ENCODE assay signal across 8 cellular contexts in genomic region chr10:102230861-102231356, GRCh38. TPM values are rescaled to one million over a fixed set of nuclear protein-coding genes. Genes with fewer than 3 reads are reported as not detected.
DNase-seq lines count a peak whose midpoint lies in the region; ATAC-seq, FAIRE-seq and TF ChIP-seq lines count a peak whose summit lies in the region.

No MANE protein-coding gene starts in this region.

- H3K36me3 Mint-ChIP-seq in Calu3 (ENCODE audit: insufficient read depth, unreplicated experiment) = peaks cover 16% of the 10 kb centered on the region
- H3K36me3 Mint-ChIP-seq in activated T-cell treated with anti-CD3 and anti-CD28 coated beads, Interleukin-2, amount 50 U/mL, for 24 hours (ENCODE audit: low read depth) = no peaks in the 10 kb centered on the region

- DNase-seq in Calu3 (peak; percentile 40), NB4 (ENCODE audit: low read depth) (peak; percentile 35), pancreas (peak in 5 of 6 donors; percentile 25 to 86 (median 57)), hippocampal formation (lab: John Stamatoyannopoulos, UW) (no peak), LoVo (ENCODE audit: low spot score) (no peak)
- DNase-seq in activated T-cell treated with anti-CD3 and anti-CD28 coated beads, Interleukin-2, amount 50 U/mL, for 24 hours = peak; percentile 74

- H3K4me1 ChIP-seq in gastroesophageal sphincter (peaks cover 0 to 34% (median 23%) of the 10 kb centered on the region in 3 donors), pancreas (peaks cover 0 to 19% (median 0%) of the 10 kb centered on the region in 3 donors)

- intact Hi-C loops in Calu3 (cut with micrococcal nuclease; ENCODE audit: unreplicated experiment) (loop anchor here (1.0 to 2.0 kb wide), 2 partner anchors 121 to 248 kb away; no protein-coding TSS in a partner anchor), pancreas (cut with DNase I) (loop anchor here in 2 of 3 donors (5.0 to 10.0 kb wide), 3 partner anchors 54 to 246 kb away; no protein-coding TSS in a partner anchor)

- peaks cover 44% of the 10 kb centered on the region for H3K27me3 Mint-ChIP-seq in Calu3 (ENCODE audit: unreplicated experiment)
- H3K27me3 Mint-ChIP-seq in activated T-cell treated with anti-CD3 and anti-CD28 coated beads, Interleukin-2, amount 50 U/mL, for 24 hours = peaks cover 74% of the 10 kb centered on the region

- no TSS peak for BruUV-seq in Calu3 (replicated peaks; lab: Mats Ljungman, UMichigan)

- H3K4me3 ChIP-seq in NB4 (ENCODE audit: low read depth, low read length) (no peak overlapping the region), gastroesophageal sphincter (peak overlapping the region; percentile 3 to 52), pancreas (peak overlapping the region; percentile 13 to 47 (median 33))

- H3K9me3 ChIP-seq in gastroesophageal sphincter (no peaks in the 10 kb centered on the region), pancreas (no peaks in the 10 kb centered on the region)

- no peak for TF ChIP-seq EP300 in gastroesophageal sphincter (IDR thresholded peaks at IDR 0.05)

- H3K9me3 Mint-ChIP-seq in Calu3 (ENCODE audit: low read depth, unreplicated experiment) = no peaks in the 10 kb centered on the region
- no peaks in the 10 kb centered on the region for H3K9me3 Mint-ChIP-seq in activated T-cell treated with anti-CD3 and anti-CD28 coated beads, Interleukin-2, amount 50 U/mL, for 24 hours

- FAIRE-seq in pancreas (lab: Jason Lieb, UNC) = no peak

- H3K27ac Mint-ChIP-seq in Calu3 (ENCODE audit: unreplicated experiment) = no peak overlapping the region
- H3K27ac Mint-ChIP-seq in activated T-cell treated with anti-CD3 and anti-CD28 coated beads, Interleukin-2, amount 50 U/mL, for 24 hours = no peak overlapping the region

- TF ChIP-seq CTCF in Calu3 (IDR thresholded peaks at IDR 0.05; ENCODE audit: unreplicated experiment) (no peak), NB4 (IDR thresholded peaks at IDR 0.05; ENCODE audit: low read depth, low read length) (no peak), gastroesophageal sphincter (IDR thresholded peaks at IDR 0.05) (peak in 3 of 4 experiments; percentile 14 to 36 (median 23)), pancreas (IDR thresholded peaks at IDR 0.05) (no peak)

- H3K27ac ChIP-seq in gastroesophageal sphincter = no peak overlapping the region
- H3K27ac ChIP-seq in pancreas = no peak overlapping the region

- H3K27me3 ChIP-seq in gastroesophageal sphincter (peaks cover 90% of the 10 kb centered on the region), pancreas (no peaks in the 10 kb centered on the region)

- 0% methylated on average over 10 of the region's 52 CpGs; no CpG with 5 or more reads in 1 of the 2 donors for WGBS in gastroesophageal sphincter (ENCODE audit: low coverage in 1 of 2), 2 donors
- 3% methylated on average over 44 to 52 of the region's 52 CpGs for WGBS in pancreas, 2 donors

- CTCF ChIA-PET in Calu3 (lab: Charles Lee) = interaction anchor here (0.6 to 3.7 kb wide), 8 partner anchors 56 to 353 kb away, joined by 3 to 71 read pairs (median 9); partner anchors contain the start of gene CUEDC2

- peak overlapping the region; percentile 70 for H3K4me3 Mint-ChIP-seq in Calu3 (ENCODE audit: low read depth, unreplicated experiment)
- peak overlapping the region; percentile 74 for H3K4me3 Mint-ChIP-seq in activated T-cell treated with anti-CD3 and anti-CD28 coated beads, Interleukin-2, amount 50 U/mL, for 24 hours

- no peaks in the 10 kb centered on the region for H3K36me3 ChIP-seq in gastroesophageal sphincter
- no peaks in the 10 kb centered on the region for H3K36me3 ChIP-seq in pancreas

- ATAC-seq in gastroesophageal sphincter (no peak), pancreas (peak in 2 of 4 donors; percentile 9 to 27), GM19023 (IDR thresholded peaks at IDR 0.05; ENCODE audit: unreplicated experiment) (no peak)

- no peak for TF ChIP-seq POLR2A in NB4 (IDR thresholded peaks at IDR 0.05; ENCODE audit: extremely low read depth, insufficient read length)
- no peak for TF ChIP-seq POLR2A in gastroesophageal sphincter (IDR thresholded peaks at IDR 0.05)

- peaks cover 7% of the 10 kb centered on the region for H3K4me1 Mint-ChIP-seq in Calu3 (ENCODE audit: low read depth, unreplicated experiment)
- peaks cover 26% of the 10 kb centered on the region for H3K4me1 Mint-ChIP-seq in activated T-cell treated with anti-CD3 and anti-CD28 coated beads, Interleukin-2, amount 50 U/mL, for 24 hours (ENCODE audit: low read depth)

RNA-seq across cellular contexts. Expression of gene ELOVL3, which starts 4.8 kb away (rescaled TPM):
- total RNA-seq in Calu3 (2022) = 0.27 and 0.35 TPM in 2 replicates
- under 1 TPM in 1 of 4 donors, not detected in 3; 0.81 TPM for total RNA-seq in gastroesophageal sphincter
- not detected for total RNA-seq in pancreas
- under 1 TPM in 1 of 2 donors, not detected in 1; 0.16 TPM for polyA plus RNA-seq in pancreas

RNA-seq across cellular contexts. Expression of gene PITX3, which starts 10.4 kb away (rescaled TPM):
- not detected in 2 replicates for total RNA-seq in Calu3 (2022)
- under 1 TPM in 1 of 4 donors, not detected in 3; 0.30 TPM for total RNA-seq in gastroesophageal sphincter
- not detected for total RNA-seq in pancreas
- not detected for polyA plus RNA-seq in pancreas

RNA-seq across cellular contexts. Expression of gene GBF1, which starts 14.4 kb away (rescaled TPM):
- total RNA-seq in Calu3 (2022) = 34.6 and 36.1 TPM in 2 replicates
- 10 to 100 TPM; 32.0 to 54.7 (median 39.4) TPM for total RNA-seq in gastroesophageal sphincter
- total RNA-seq in pancreas = 10 to 100 TPM; 14.9 to 27.6 (median 18.5) TPM
- 10 to 100 TPM; 17.7 to 18.8 TPM for polyA plus RNA-seq in pancreas

Comparison
In these comparisons a context has a peak if more than half of its experiments do, and no peak if none do; other contexts are left out.
1. DNase-seq: peak in Calu3 (single experiment), NB4 (single experiment), activated T-cell treated with anti-CD3 and anti-CD28 coated beads, Interleukin-2, amount 50 U/mL, for 24 hours (single experiment) and pancreas (5 of 6); none in hippocampal formation (0 of 2) and LoVo (single experiment).
2. CTCF ChIP-seq: peak in gastroesophageal sphincter (3 of 4); none in Calu3 (single experiment), NB4 (single experiment) and pancreas (0 of 4).